Comparison of ENCODE assay signal across 19 cellular contexts in genomic region chr19:4596033-4596904, GRCh38. TPM values are rescaled to one million over a fixed set of nuclear protein-coding genes. Genes with fewer than 3 reads are reported as not detected.
DNase-seq lines count a peak whose midpoint lies in the region; ATAC-seq and TF ChIP-seq lines count a peak whose summit lies in the region.
"Had no signal": no experiment of that assay in that cellular context is flagged by ENCODE, and none has a peak within 500 bp of the region (broad histone marks: within the 10 kb centered on the region; RNA-seq: fewer than 3 reads in every experiment).

No MANE protein-coding gene starts in this region.

- intact Hi-C loops in spleen (cut with DNase I; ENCODE audit: low total_unique reads) = no loop called here
- intact Hi-C loops in dorsolateral prefrontal cortex (cut with DNase I) = no loop called here

- H3K4me1 ChIP-seq in spleen = peaks cover 0 to 33% (median 13%) of the 10 kb centered on the region in 6 donors
- H3K4me1 ChIP-seq: SJSA1 had no signal

- H3K36me3 ChIP-seq in spleen = no peaks in the 10 kb centered on the region
- H3K36me3 ChIP-seq: SJSA1 had no signal

- peak; percentile 83 for ATAC-seq in left lobe of liver
- ATAC-seq in stimulated activated naive B cell treated with anti-CD40 and anti-IgM and Interleukin-4, amounts not matched to agents 10 μg/mL and 1 μg/mL and 100 μg/mL, for 72 hours (replicated peaks) = no peak

- WGBS in spleen, 5 donors = 31 to 47% (median 44%) methylated on average over 20 to 21 of the region's 21 CpGs

- no peak overlapping the region for H3K4me3 Mint-ChIP-seq in stimulated activated naive B cell treated with anti-CD40 and anti-IgM and Interleukin-4, amounts not matched to agents 10 μg/mL and 1 μg/mL and 100 μg/mL, for 72 hours
- H3K4me3 Mint-ChIP-seq: HFFc6 had no signal

- no peaks in the 10 kb centered on the region for H3K9me3 Mint-ChIP-seq in stimulated activated naive B cell treated with anti-CD40 and anti-IgM and Interleukin-4, amounts not matched to agents 10 μg/mL and 1 μg/mL and 100 μg/mL, for 72 hours
- H3K9me3 Mint-ChIP-seq: HFFc6 had no signal

- H3K27me3 Mint-ChIP-seq in stimulated activated naive B cell treated with anti-CD40 and anti-IgM and Interleukin-4, amounts not matched to agents 10 μg/mL and 1 μg/mL and 100 μg/mL, for 72 hours = peaks cover 30 to 46% of the 10 kb centered on the region in 2 donors

- H3K4me3 ChIP-seq in spleen (no peak overlapping the region), dorsolateral prefrontal cortex (no peak overlapping the region)
- H3K4me3 ChIP-seq: PC-9, SJSA1 had no signal

- DNase-seq in NCI-H2171 treated with DMSO at 0.1 percent for 48 hours (lab: John Stamatoyannopoulos, UW) (peak; percentile 34), NCI-H2171 (lab: John Stamatoyannopoulos, UW) (no peak), NCI-H82 treated with DMSO at 0.1 percent for 48 hours (lab: John Stamatoyannopoulos, UW; ENCODE audit: unreplicated experiment) (peak; percentile 28), left lobe of liver (ENCODE audit: low spot score) (peak; percentile 83), spleen (peak; percentile 78), dorsolateral prefrontal cortex (no peak)
- no peak for DNase-seq in stimulated activated CD4-positive, alpha-beta T cell treated with anti-CD3 and anti-CD28 coated beads, Interleukin-12 subunit alpha, Interleukin-12 subunit beta, amount 100 ng/mL, for 4 hours
- no peak for DNase-seq in stimulated activated naive B cell treated with anti-CD40 and anti-IgM and Interleukin-4, amounts not matched to agents 10 μg/mL and 1 μg/mL and 100 μg/mL, for 72 hours
- DNase-seq: CD4-positive, alpha-beta memory T cell; GDM1; GOT3; HFFc6; MM.1S; NCI-H1105; NCI-H1694; NCI-H748 treated with DMSO at 0.1 percent for 48 hours; PC-9 had no signal

- H3K4me1 Mint-ChIP-seq in stimulated activated naive B cell treated with anti-CD40 and anti-IgM and Interleukin-4, amounts not matched to agents 10 μg/mL and 1 μg/mL and 100 μg/mL, for 72 hours = peaks cover 10 to 19% of the 10 kb centered on the region in 2 donors

- no peak overlapping the region for H3K27ac ChIP-seq in spleen
- H3K27ac ChIP-seq in dorsolateral prefrontal cortex = no peak overlapping the region
- H3K27ac ChIP-seq: 22Rv1, PC-9, SJSA1 had no signal

- no peaks in the 10 kb centered on the region for H3K9me3 ChIP-seq in spleen
- H3K9me3 ChIP-seq: SJSA1 had no signal

- H3K27ac Mint-ChIP-seq in stimulated activated naive B cell treated with anti-CD40 and anti-IgM and Interleukin-4, amounts not matched to agents 10 μg/mL and 1 μg/mL and 100 μg/mL, for 72 hours = no peak overlapping the region
- H3K27ac Mint-ChIP-seq: HFFc6 had no signal

- no peaks in the 10 kb centered on the region for H3K36me3 Mint-ChIP-seq in stimulated activated naive B cell treated with anti-CD40 and anti-IgM and Interleukin-4, amounts not matched to agents 10 μg/mL and 1 μg/mL and 100 μg/mL, for 72 hours
- H3K36me3 Mint-ChIP-seq: CD4-positive, alpha-beta memory T cell had no signal

- no peak for TF ChIP-seq CTCF in spleen (IDR thresholded peaks at IDR 0.05 in 8 of 11, conservative IDR thresholded peaks at IDR 0.05 in 3 of 11)
- no peak for TF ChIP-seq CTCF in dorsolateral prefrontal cortex (IDR thresholded peaks at IDR 0.05 in 54 of 56, conservative IDR thresholded peaks at IDR 0.05 in 2 of 56; ENCODE audit: low read depth in 1 of 56, partially characterized antibody in 56 of 56)

- no peak for TF ChIP-seq POLR2A in spleen (IDR thresholded peaks at IDR 0.05)

- peaks cover 0 to 95% (median 23%) of the 10 kb centered on the region in 7 donors for H3K27me3 ChIP-seq in spleen (replicated peaks in 1 of 7)
- peaks cover 0 to 55% (median 19%) of the 10 kb centered on the region in 45 donors for H3K27me3 ChIP-seq in dorsolateral prefrontal cortex

RNA-seq across cellular contexts. Expression of gene SEMA6B, which starts 36.8 kb away (rescaled TPM):
- 1.8 TPM for total RNA-seq in left lobe of liver
- total RNA-seq in spleen = 10 to 100 TPM; 20.7 to 85.0 (median 55.6) TPM
- polyA plus RNA-seq in spleen = 10 to 100 TPM in 2 of 3 donors, 1 to 10 TPM in 1; 5.5 to 24.6 (median 11.2) TPM
- total RNA-seq in dorsolateral prefrontal cortex = 100 to 1,000 TPM in 56 of 120 experiments, 10 to 100 TPM in 64; 32.4 to 162 (median 98.7) TPM
- polyA plus RNA-seq: CD4-positive, alpha-beta memory T cell had no signal

RNA-seq across cellular contexts. Expression of gene TNFAIP8L1, which starts 43.0 kb away (rescaled TPM):
- total RNA-seq in left lobe of liver (24.5 TPM), spleen (10 to 100 TPM; 21.6 to 39.8 (median 27.5) TPM), dorsolateral prefrontal cortex (10 to 100 TPM in 117 of 120 experiments, 1 to 10 TPM in 3; 6.5 to 31.1 (median 19.5) TPM)
- polyA plus RNA-seq in spleen = 10 to 100 TPM; 12.5 to 36.7 (median 13.8) TPM

RNA-seq across cellular contexts. Expression of gene LRG1, which starts 56.4 kb away (rescaled TPM):
- total RNA-seq in left lobe of liver (328 TPM), spleen (10 to 100 TPM in 6 of 7 donors, 1 to 10 TPM in 1; 9.6 to 54.0 (median 15.8) TPM), dorsolateral prefrontal cortex (1 to 10 TPM in 34 of 120 experiments, under 1 TPM in 72, not detected in 14; 0.13 to 3.5 (median 0.68) TPM)
- polyA plus RNA-seq in spleen = 1 to 10 TPM; 1.7 to 5.6 (median 2.3) TPM
- total RNA-seq: CD4-positive, alpha-beta memory T cell; HFFc6; SJSA1 had no signal

Comparison
In these comparisons a context has a peak if more than half of its experiments do, and no peak if none do; other contexts are left out.
1. DNase-seq: peak in NCI-H2171 treated with DMSO at 0.1 percent for 48 hours (single experiment), NCI-H82 treated with DMSO at 0.1 percent for 48 hours (single experiment), left lobe of liver (single experiment) and spleen (single experiment); none in NCI-H2171 (single experiment), stimulated activated CD4-positive, alpha-beta T cell treated with anti-CD3 and anti-CD28 coated beads, Interleukin-12 subunit alpha, Interleukin-12 subunit beta, amount 100 ng/mL, for 4 hours (single experiment), dorsolateral prefrontal cortex (0 of 10) and stimulated activated naive B cell treated with anti-CD40 and anti-IgM and Interleukin-4, amounts not matched to agents 10 μg/mL and 1 μg/mL and 100 μg/mL, for 72 hours (single experiment).